1 cellular context compared by ENCODE assay signal in the genomic region with DNA sequence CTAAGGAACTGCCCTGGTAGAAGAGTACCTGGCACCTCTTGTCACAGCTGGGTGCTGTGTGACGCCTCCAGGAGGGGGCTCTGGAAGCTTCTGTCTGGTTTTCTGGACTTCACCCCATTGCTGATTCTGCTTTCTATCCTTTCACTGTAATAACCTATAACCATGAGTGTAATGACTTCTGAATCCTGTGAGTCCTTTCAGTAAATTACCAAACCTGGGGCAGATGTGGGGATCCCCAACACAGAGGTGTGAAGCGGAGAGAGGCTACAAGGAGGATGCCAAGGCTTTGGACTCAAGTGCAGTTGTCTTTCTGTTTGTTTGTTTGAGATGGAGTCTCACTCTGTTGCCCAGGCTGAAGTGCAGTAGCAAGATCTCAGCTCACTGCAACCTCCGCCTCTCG.
TF ChIP-seq lines count a peak whose summit lies in the region.

No MANE protein-coding gene starts in this region.

TF ChIP-seq in SK-N-SH treated with all-trans-retinoic acid at 6 μM for 48 hours, 23 proteins besides CTCF, POLR2A, EP300 and RAD21 (continued from another document):
- TF ChIP-seq, protein P1, sequence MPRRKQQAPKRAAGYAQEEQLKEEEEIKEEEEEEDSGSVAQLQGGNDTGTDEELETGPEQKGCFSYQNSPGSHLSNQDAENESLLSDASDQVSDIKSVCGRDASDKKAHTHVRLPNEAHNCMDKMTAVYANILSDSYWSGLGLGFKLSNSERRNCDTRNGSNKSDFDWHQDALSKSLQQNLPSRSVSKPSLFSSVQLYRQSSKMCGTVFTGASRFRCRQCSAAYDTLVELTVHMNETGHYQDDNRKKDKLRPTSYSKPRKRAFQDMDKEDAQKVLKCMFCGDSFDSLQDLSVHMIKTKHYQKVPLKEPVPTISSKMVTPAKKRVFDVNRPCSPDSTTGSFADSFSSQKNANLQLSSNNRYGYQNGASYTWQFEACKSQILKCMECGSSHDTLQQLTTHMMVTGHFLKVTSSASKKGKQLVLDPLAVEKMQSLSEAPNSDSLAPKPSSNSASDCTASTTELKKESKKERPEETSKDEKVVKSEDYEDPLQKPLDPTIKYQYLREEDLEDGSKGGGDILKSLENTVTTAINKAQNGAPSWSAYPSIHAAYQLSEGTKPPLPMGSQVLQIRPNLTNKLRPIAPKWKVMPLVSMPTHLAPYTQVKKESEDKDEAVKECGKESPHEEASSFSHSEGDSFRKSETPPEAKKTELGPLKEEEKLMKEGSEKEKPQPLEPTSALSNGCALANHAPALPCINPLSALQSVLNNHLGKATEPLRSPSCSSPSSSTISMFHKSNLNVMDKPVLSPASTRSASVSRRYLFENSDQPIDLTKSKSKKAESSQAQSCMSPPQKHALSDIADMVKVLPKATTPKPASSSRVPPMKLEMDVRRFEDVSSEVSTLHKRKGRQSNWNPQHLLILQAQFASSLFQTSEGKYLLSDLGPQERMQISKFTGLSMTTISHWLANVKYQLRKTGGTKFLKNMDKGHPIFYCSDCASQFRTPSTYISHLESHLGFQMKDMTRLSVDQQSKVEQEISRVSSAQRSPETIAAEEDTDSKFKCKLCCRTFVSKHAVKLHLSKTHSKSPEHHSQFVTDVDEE (CRISPR knock-in tag; IDR thresholded peaks at IDR 0.05): no peak
- TF ChIP-seq, protein P2, sequence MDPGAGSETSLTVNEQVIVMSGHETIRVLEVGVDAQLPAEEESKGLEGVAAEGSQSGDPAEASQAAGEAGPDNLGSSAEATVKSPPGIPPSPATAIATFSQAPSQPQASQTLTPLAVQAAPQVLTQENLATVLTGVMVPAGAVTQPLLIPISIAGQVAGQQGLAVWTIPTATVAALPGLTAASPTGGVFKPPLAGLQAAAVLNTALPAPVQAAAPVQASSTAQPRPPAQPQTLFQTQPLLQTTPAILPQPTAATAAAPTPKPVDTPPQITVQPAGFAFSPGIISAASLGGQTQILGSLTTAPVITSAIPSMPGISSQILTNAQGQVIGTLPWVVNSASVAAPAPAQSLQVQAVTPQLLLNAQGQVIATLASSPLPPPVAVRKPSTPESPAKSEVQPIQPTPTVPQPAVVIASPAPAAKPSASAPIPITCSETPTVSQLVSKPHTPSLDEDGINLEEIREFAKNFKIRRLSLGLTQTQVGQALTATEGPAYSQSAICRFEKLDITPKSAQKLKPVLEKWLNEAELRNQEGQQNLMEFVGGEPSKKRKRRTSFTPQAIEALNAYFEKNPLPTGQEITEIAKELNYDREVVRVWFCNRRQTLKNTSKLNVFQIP (CRISPR knock-in tag; IDR thresholded peaks at IDR 0.05; ENCODE audit: borderline replicate concordance, low read depth): no peak
- no peak for TF ChIP-seq SNAI2 (CRISPR knock-in tag; IDR thresholded peaks at IDR 0.05)
- TF ChIP-seq ESRRG (CRISPR knock-in tag; IDR thresholded peaks at IDR 0.05): no peak
- TF ChIP-seq ARNTL (CRISPR knock-in tag; IDR thresholded peaks at IDR 0.05; ENCODE audit: borderline replicate concordance, low read depth): no peak
- no peak for TF ChIP-seq PATZ1 (CRISPR knock-in tag; IDR thresholded peaks at IDR 0.05; ENCODE audit: borderline replicate concordance)
- no peak for TF ChIP-seq ZC3H10 (CRISPR knock-in tag; IDR thresholded peaks at IDR 0.05)
